ENCODE assay signal across 8 cellular contexts in the genomic region with DNA sequence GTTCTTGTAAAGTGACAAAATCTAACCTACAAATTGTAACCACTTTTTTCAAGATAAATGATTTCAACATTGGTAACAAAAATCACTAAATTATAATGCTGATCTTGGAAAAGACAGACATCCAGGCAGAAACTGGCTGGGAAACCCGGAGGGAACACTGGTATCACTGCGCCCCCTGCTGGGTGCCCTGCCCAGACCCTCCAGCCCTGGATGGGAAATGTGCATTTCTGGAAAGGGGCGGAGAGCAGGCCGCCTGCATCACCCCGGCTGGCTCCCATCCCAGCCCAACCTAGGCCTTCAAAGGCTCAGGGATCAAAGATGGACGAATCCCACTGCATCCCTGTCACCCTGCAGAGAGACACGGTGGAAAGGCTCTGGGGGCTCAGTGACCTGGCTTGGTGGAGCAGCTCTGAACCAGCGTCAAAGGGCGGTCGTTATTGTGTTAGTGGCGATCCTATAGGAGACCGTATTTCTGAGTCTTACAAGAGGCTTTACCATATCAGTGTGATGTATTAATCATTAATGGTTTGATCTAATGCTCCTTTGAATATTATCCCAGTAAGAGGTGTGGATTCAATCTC. TPM values are rescaled to one million over a fixed set of nuclear protein-coding genes. Genes with fewer than 3 reads are reported as not detected.
A peak's percentile ranks its signal among the peaks of the same experiment; 100 is the strongest.
DNase-seq lines count a peak whose midpoint lies in the region; ATAC-seq and TF ChIP-seq lines count a peak whose summit lies in the region.

No MANE protein-coding gene starts in this region.

- H3K27ac Mint-ChIP-seq in effector memory CD8-positive, alpha-beta T cell, result peak overlapping the region in 1 of 2 donors; percentile 51
- no peak overlapping the region for H3K27ac Mint-ChIP-seq in memory B cell

- H3K4me3 ChIP-seq in AG04450 (ENCODE audit: low read depth, low read length), result no peak overlapping the region

- TF ChIP-seq CTCF in AG04450 (IDR thresholded peaks at IDR 0.05; ENCODE audit: low read depth, low read length), result peak; percentile 93
- TF ChIP-seq CTCF in GM13977 (IDR thresholded peaks at IDR 0.05; ENCODE audit: extremely low read depth, insufficient read depth, missing control alignments), result peak; percentile 82

- POLR2A ChIA-PET in AG04450 (lab: Yijun Ruan, JAX), result interaction anchor here (1.0 to 1.1 kb wide), 2 partner anchors 128 to 161 kb away, joined by 4 to 5 read pairs; no protein-coding TSS in a partner anchor

- H3K9me3 ChIP-seq in AG04450 (ENCODE audit: control insufficient read depth, insufficient read depth, low read length), result no peaks in the 10 kb centered on the region; the same call in 1 of the 2 replicates

- H3K9me3 Mint-ChIP-seq in effector memory CD8-positive, alpha-beta T cell, result no peaks in the 10 kb centered on the region
- H3K9me3 Mint-ChIP-seq in memory B cell, result no peaks in the 10 kb centered on the region

- no peak overlapping the region for H3K27ac ChIP-seq in AG04450 (ENCODE audit: low read depth, low read length)

- in situ Hi-C loops in GM13977 (cut with MboI; ENCODE audit: low pct_unique_long_range_greater_than_20kb, low sequenced_read_pairs, unreplicated experiment), result loop anchor here (10.0 kb wide), 1 partner anchor 158 kb away; no protein-coding TSS in a partner anchor

- no peaks in the 10 kb centered on the region for H3K27me3 Mint-ChIP-seq in effector memory CD8-positive, alpha-beta T cell
- no peaks in the 10 kb centered on the region for H3K27me3 Mint-ChIP-seq in memory B cell

- H3K36me3 Mint-ChIP-seq in effector memory CD8-positive, alpha-beta T cell (ENCODE audit: insufficient read depth), result peaks cover 20% of the 10 kb centered on the region
- peaks cover 17% of the 10 kb centered on the region for H3K36me3 Mint-ChIP-seq in memory B cell

- H3K4me1 Mint-ChIP-seq in effector memory CD8-positive, alpha-beta T cell (ENCODE audit: low read depth in 2 of 2), result peaks cover 0 to 5% of the 10 kb centered on the region in 2 donors
- H3K4me1 Mint-ChIP-seq in memory B cell, result peaks cover 7% of the 10 kb centered on the region

- peak; percentile 56 for ATAC-seq in effector memory CD8-positive, alpha-beta T cell (replicated peaks)
- ATAC-seq in memory B cell (ENCODE audit: low read depth) (peak; percentile 53), HG02588 (IDR thresholded peaks at IDR 0.05; ENCODE audit: unreplicated experiment) (no peak)

- H3K27me3 ChIP-seq in AG04450 (ENCODE audit: control insufficient read depth, insufficient read depth, low read length), result no peaks in the 10 kb centered on the region

- no peak overlapping the region for H3K4me3 Mint-ChIP-seq in effector memory CD8-positive, alpha-beta T cell
- no peak overlapping the region for H3K4me3 Mint-ChIP-seq in memory B cell

- CTCF ChIA-PET in AG04450 (lab: Charles Lee), result interaction anchor here (0.6 to 5.5 kb wide), 28 partner anchors 9 to 227 kb away, joined by 3 to 73 read pairs (median 7); no protein-coding TSS in a partner anchor

- peak; percentile 66 for DNase-seq in AG04450 (ENCODE audit: low read depth, low spot score)
- peak; percentile 80 for DNase-seq in GM13977 (ENCODE audit: low spot score)
- peak; percentile 66 for DNase-seq in NCI-H2196 treated with DMSO at 0.1 percent for 48 hours (lab: John Stamatoyannopoulos, UW; ENCODE audit: unreplicated experiment)
- peak; percentile 19 to 25 for DNase-seq in activated CD4-positive, alpha-beta T cell treated with anti-CD3 and anti-CD28 coated beads, Interleukin-2, amount 50 U/mL, for 24 hours (ENCODE audit: low read depth in 1 of 2, low spot score in 1 of 2)
- peak; percentile 33 to 43 (median 37) for DNase-seq in effector memory CD8-positive, alpha-beta T cell
- DNase-seq in memory B cell (ENCODE audit: low spot score in 2 of 2), result peak; percentile 45 to 51
- peak; percentile 29 for DNase-seq in stimulated activated CD8-positive, alpha-beta memory T cell treated with anti-CD3 and anti-CD28 coated beads, Interleukin-7, amount 100 ng/mL, for 24 hours (ENCODE audit: low read depth)

RNA-seq across cellular contexts. Expression of gene ACOX3, which starts 37.3 kb away (rescaled TPM):
- 7.9 and 10.2 TPM in 2 replicates for polyA plus RNA-seq in AG04450 (2011; rRNA removed)
- 10.0 and 12.5 TPM in 2 replicates for polyA minus RNA-seq in AG04450 (2011; rRNA and poly(A)+ RNA removed)

RNA-seq across cellular contexts. Expression of gene TRMT44, which starts 37.3 kb away (rescaled TPM):
- 6.9 and 7.0 TPM in 2 replicates for polyA plus RNA-seq in AG04450 (2011; rRNA removed)
- 10.3 and 10.5 TPM in 2 replicates for polyA minus RNA-seq in AG04450 (2011; rRNA and poly(A)+ RNA removed)

Comparison
In these comparisons a context has a peak if more than half of its experiments do, and no peak if none do; other contexts are left out.
1. DNase-seq: peak in every context shown above with its lines; median percentile 80 in GM13977; 66 in AG04450; 66 in NCI-H2196 treated with DMSO at 0.1 percent for 48 hours; 48 in memory B cell; 37 in effector memory CD8-positive, alpha-beta T cell; 29 in stimulated activated CD8-positive, alpha-beta memory T cell treated with anti-CD3 and anti-CD28 coated beads, Interleukin-7, amount 100 ng/mL, for 24 hours; 22 in activated CD4-positive, alpha-beta T cell treated with anti-CD3 and anti-CD28 coated beads, Interleukin-2, amount 50 U/mL, for 24 hours.